In genomic region chr18:48615566-48616401, GRCh38 we compare ENCODE assay signal across 20 cellular contexts.
DNase-seq lines count a peak whose midpoint lies in the region; ATAC-seq and TF ChIP-seq lines count a peak whose summit lies in the region.
"Had no signal": no experiment of that assay in that cellular context is flagged by ENCODE, and none has a peak within 500 bp of the region (broad histone marks: within the 10 kb centered on the region; RNA-seq: fewer than 3 reads in every experiment).

No MANE protein-coding gene starts in this region.

- no peak overlapping the region for H3K4me3 Mint-ChIP-seq in MCF 10A (ENCODE audit: unreplicated experiment)
- H3K4me3 Mint-ChIP-seq in HFFc6, result no peak overlapping the region
- H3K4me3 Mint-ChIP-seq: CD4-positive, CD25-positive, alpha-beta regulatory T cell; naive thymus-derived CD4-positive, alpha-beta T cell; stimulated activated memory B cell treated with anti-CD40 and anti-IgM and Interleukin-4, amounts not matched to agents 10 μg/mL and 1 μg/mL and 100 μg/mL, for 72 hours had no signal

- CTCF ChIA-PET in MCF 10A (lab: Yijun Ruan, JAX), result interaction anchor here (0.7 kb wide), 1 partner anchor 571 kb away, joined by 3 read pairs; no protein-coding TSS in a partner anchor
- CTCF ChIA-PET in RWPE1 (lab: Yijun Ruan, JAX), result interaction anchor here (0.7 kb wide), 1 partner anchor 140 kb away, joined by 3 read pairs; no protein-coding TSS in a partner anchor

- H3K4me1 Mint-ChIP-seq in MCF 10A (ENCODE audit: insufficient read depth, unreplicated experiment), result peaks cover 1% of the 10 kb centered on the region
- peaks cover 57% of the 10 kb centered on the region for H3K4me1 Mint-ChIP-seq in HFFc6 (ENCODE audit: low read depth)
- H3K4me1 Mint-ChIP-seq: CD4-positive, CD25-positive, alpha-beta regulatory T cell; stimulated activated memory B cell treated with anti-CD40 and anti-IgM and Interleukin-4, amounts not matched to agents 10 μg/mL and 1 μg/mL and 100 μg/mL, for 72 hours had no signal

- peak overlapping the region; percentile 23; the same call in 1 of the 2 replicates for H3K27ac ChIP-seq in RWPE1
- H3K27ac ChIP-seq in upper lobe of right lung, result no peak overlapping the region
- H3K27ac ChIP-seq: psoas muscle had no signal

- H3K27me3 ChIP-seq in upper lobe of right lung, result no peaks in the 10 kb centered on the region
- H3K27me3 ChIP-seq: tibial nerve had no signal

- POLR2A ChIA-PET in MCF 10A (lab: Yijun Ruan, JAX) (no interaction called here), RWPE1 (lab: Yijun Ruan, JAX; ENCODE audit: low non-redundant PET) (no interaction called here)

- in situ Hi-C loops in T47D (cut with HindIII; ENCODE audit: low pct_unique_long_range_greater_than_20kb, low sequenced_read_pairs), result no loop called here

- no peaks in the 10 kb centered on the region for H3K9me3 Mint-ChIP-seq in MCF 10A (ENCODE audit: unreplicated experiment)
- H3K9me3 Mint-ChIP-seq in HFFc6, result no peaks in the 10 kb centered on the region
- H3K9me3 Mint-ChIP-seq: CD4-positive, CD25-positive, alpha-beta regulatory T cell; naive thymus-derived CD4-positive, alpha-beta T cell; stimulated activated memory B cell treated with anti-CD40 and anti-IgM and Interleukin-4, amounts not matched to agents 10 μg/mL and 1 μg/mL and 100 μg/mL, for 72 hours had no signal

- H3K4me3 ChIP-seq in upper lobe of right lung, result no peak overlapping the region
- H3K4me3 ChIP-seq: psoas muscle, tibial nerve had no signal

- no peaks in the 10 kb centered on the region for H3K9me3 ChIP-seq in upper lobe of right lung
- H3K9me3 ChIP-seq: psoas muscle, tibial nerve had no signal

- no TSS peak for BruUV-seq in MCF 10A (replicated peaks; lab: Mats Ljungman, UMichigan)

- H3K27ac Mint-ChIP-seq in MCF 10A (ENCODE audit: low read depth, unreplicated experiment), result no peak overlapping the region
- no peak overlapping the region for H3K27ac Mint-ChIP-seq in HFFc6
- H3K27ac Mint-ChIP-seq: CD4-positive, CD25-positive, alpha-beta regulatory T cell; naive thymus-derived CD4-positive, alpha-beta T cell; stimulated activated memory B cell treated with anti-CD40 and anti-IgM and Interleukin-4, amounts not matched to agents 10 μg/mL and 1 μg/mL and 100 μg/mL, for 72 hours had no signal

- H3K36me3 ChIP-seq in upper lobe of right lung, result peaks cover 5% of the 10 kb centered on the region

- intact Hi-C loops in MCF 10A (cut with micrococcal nuclease) (no loop called here), left colon (cut with DNase I, micrococcal nuclease) (no loop called here), upper lobe of right lung (cut with DNase I) (no loop called here)

- H3K4me1 ChIP-seq in upper lobe of right lung, result peaks cover 6% of the 10 kb centered on the region

- peak; percentile 97 for ATAC-seq in left colon
- ATAC-seq in upper lobe of right lung, result peak; percentile 80
- ATAC-seq: naive thymus-derived CD4-positive, alpha-beta T cell; psoas muscle; SK-N-SH treated with all-trans-retinoic acid at 6 μM for 48 hours; stimulated activated memory B cell treated with anti-CD40 and anti-IgM and Interleukin-4, amounts not matched to agents 10 μg/mL and 1 μg/mL and 100 μg/mL, for 72 hours had no signal

- TF ChIP-seq CTCF in MCF 10A (IDR thresholded peaks at IDR 0.05; ENCODE audit: unreplicated experiment), result no peak
- no peak for TF ChIP-seq CTCF in RWPE1 (conservative IDR thresholded peaks at IDR 0.05; ENCODE audit: low read depth)
- TF ChIP-seq CTCF in upper lobe of right lung (IDR thresholded peaks at IDR 0.05), result no peak
- TF ChIP-seq CTCF in HFFc6 (IDR thresholded peaks at IDR 0.05), result no peak

- H3K36me3 Mint-ChIP-seq in MCF 10A (ENCODE audit: insufficient read depth, unreplicated experiment), result peaks cover 6% of the 10 kb centered on the region
- H3K36me3 Mint-ChIP-seq in HFFc6 (ENCODE audit: low read depth), result peaks cover 7% of the 10 kb centered on the region
- H3K36me3 Mint-ChIP-seq: CD4-positive, CD25-positive, alpha-beta regulatory T cell; naive thymus-derived CD4-positive, alpha-beta T cell had no signal

- DNase-seq in T47D (ENCODE audit: low read depth in 1 of 2, low spot score in 1 of 2) (peak; percentile 64 to 95), MCF 10A (ENCODE audit: unreplicated experiment) (no peak), RWPE1 (ENCODE audit: low spot score) (no peak), left colon (peak; percentile 63), upper lobe of right lung (no peak), NCI-H2196 (lab: John Stamatoyannopoulos, UW; ENCODE audit: unreplicated experiment) (no peak), NCI-H2107 (lab: John Stamatoyannopoulos, UW) (no peak), HFFc6 (no peak)
- DNase-seq: activated CD4-positive, alpha-beta T cell treated with anti-CD3 and anti-CD28 coated beads, Interleukin-2, amount 50 U/mL, for 1 hour; activated naive CD4-positive, alpha-beta T cell treated with anti-CD3 and anti-CD28 coated beads, Interleukin-2, amount 50 U/mL, for 16 hours; activated T-cell treated with anti-CD3 and anti-CD28 coated beads for 4 hours; CD4-positive, CD25-positive, alpha-beta regulatory T cell; EL; naive thymus-derived CD4-positive, alpha-beta T cell; NCI-H1417 treated with DMSO at 0.1 percent for 48 hours; NCI-H446; psoas muscle had no signal

- H3K27me3 Mint-ChIP-seq in MCF 10A (ENCODE audit: insufficient read depth, unreplicated experiment), result no peaks in the 10 kb centered on the region
- H3K27me3 Mint-ChIP-seq in HFFc6 (ENCODE audit: insufficient read depth), result peaks cover 6% of the 10 kb centered on the region
- H3K27me3 Mint-ChIP-seq: CD4-positive, CD25-positive, alpha-beta regulatory T cell; naive thymus-derived CD4-positive, alpha-beta T cell; stimulated activated memory B cell treated with anti-CD40 and anti-IgM and Interleukin-4, amounts not matched to agents 10 μg/mL and 1 μg/mL and 100 μg/mL, for 72 hours had no signal

Comparison
In these comparisons a context has a peak if more than half of its experiments do, and no peak if none do; other contexts are left out.
1. DNase-seq: peak in T47D (2 of 2) and left colon (2 of 2); none in MCF 10A (single experiment), RWPE1 (single experiment), upper lobe of right lung (single experiment), NCI-H2196 (single experiment), NCI-H2107 (single experiment) and HFFc6 (single experiment).